25 cellular contexts compared by ENCODE assay signal in genomic region chr12:101675555-101675954, GRCh38.
"Had no signal": no experiment of that assay in that cellular context is flagged by ENCODE, and none has a peak within 500 bp of the region (broad histone marks: within the 10 kb centered on the region; RNA-seq: fewer than 3 reads in every experiment).

No MANE protein-coding gene starts in this region.

- H3K27ac ChIP-seq: epithelial cell of prostate, gastroesophageal sphincter, heart left ventricle, hepatocyte, neutrophil, pancreas, stomach, thyroid gland had no signal

- H3K36me3 ChIP-seq: gastroesophageal sphincter, heart left ventricle, neutrophil, pancreas, stomach, thyroid gland had no signal

- H3K9me3 ChIP-seq: gastroesophageal sphincter, heart left ventricle, neutrophil, pancreas, stomach, thyroid gland had no signal

- H3K79me2 ChIP-seq: hepatocyte had no signal

- H3K4me3 ChIP-seq: gastroesophageal sphincter, heart left ventricle, hepatocyte, lung, pancreas, smooth muscle cell, stomach, thyroid gland had no signal

- H3K27me3 ChIP-seq: gastroesophageal sphincter, heart left ventricle, hepatocyte, neutrophil, pancreas, stomach, thyroid gland had no signal

- H3K4me1 ChIP-seq: gastroesophageal sphincter, thyroid gland had no signal

- H3K4me2 ChIP-seq: hepatocyte, smooth muscle cell had no signal

- H2AFZ ChIP-seq: hepatocyte had no signal

- DNase-seq: effector CD8-positive, alpha-beta T cell; endodermal cell; foreskin fibroblast; heart left ventricle; left cardiac atrium; left ventricle myocardium superior; naive B cell; pancreas; stimulated activated CD4-positive, alpha-beta T cell treated with anti-CD3 and anti-CD28 coated beads, Interleukin-12 subunit alpha, Interleukin-12 subunit beta, amount 100 ng/mL, for 4 hours; stimulated activated CD4-positive, alpha-beta T cell treated with anti-CD3 and anti-CD28 coated beads, Interleukin-1b, Interleukin-23, amount 100 ng/mL, for 48 hours; stimulated activated CD4-positive, alpha-beta T cell treated with anti-CD3 and anti-CD28 coated beads, Interleukin-4, amount 100 ng/mL, for 1 hour; stimulated activated CD8-positive, alpha-beta memory T cell treated with anti-CD3 and anti-CD28 coated beads, Interleukin-4, amount 100 ng/mL, for 48 hours; stimulated activated naive CD4-positive, alpha-beta T cell treated with Interleukin-2 at 50 U/mL for 16 hours; stomach; thyroid gland had no signal

- FAIRE-seq: colon, pancreas had no signal

- ATAC-seq: esophagus mucosa; gastroesophageal sphincter; heart left ventricle; left cardiac atrium; left ventricle myocardium superior; natural killer cell treated with Interleukin-12 subunit alpha and Interleukin-12 subunit beta and Interleukin-15 and Interleukin-18, amount 100 ng/mL, for 72 hours; pancreas; sciatic nerve had no signal
